ENCODE assay signal across 32 cellular contexts in genomic region chr20:9163995-9164394, GRCh38.
"Had no signal": no experiment of that assay in that cellular context is flagged by ENCODE, and none has a peak within 500 bp of the region (broad histone marks: within the 10 kb centered on the region; RNA-seq: fewer than 3 reads in every experiment).

No MANE protein-coding gene starts in this region.

- H3K9me3 Mint-ChIP-seq: activated CD4-positive, alpha-beta memory T cell treated with anti-CD3 and anti-CD28 coated beads for 36 hours; activated CD4-positive, alpha-beta T cell treated with anti-CD3 and anti-CD28 coated beads, Interleukin-2, amount 10 ng/mL, durations not matched to agents 24 days and 14 days; activated naive CD4-positive, alpha-beta T cell treated with anti-CD3 and anti-CD28 coated beads for 36 hours; activated naive CD8-positive, alpha-beta T cell treated with anti-CD3 and anti-CD28 coated beads for 36 hours; activated naive CD8-positive, alpha-beta T cell treated with anti-CD3 and anti-CD28 coated beads, Interleukin-2, amount 50 U/mL, for 24 hours; activated T-helper 1 cell treated with anti-CD3 and anti-CD28 coated beads, Interleukin-12 subunit alpha, Interleukin-12 subunit beta, Interleukin-2, Interleukin-4 antibody, amounts not matched to agents 30 ng/mL and 10 ng/mL and 1 ng/mL, durations not matched to agents 14 hours and 24 hours and 36 hours; activated T-helper 2 cell treated with anti-CD3 and anti-CD28 coated beads, Interferon-gamma antibody, Interleukin-2, Interleukin-4, amounts not matched to agents 10 μg/mL and 5 μg/mL and 100 μg/mL, durations not matched to agents 14 hours and 24 hours and 36 hours; brain; endodermal cell had no signal

- H3K4me1 Mint-ChIP-seq: activated CD4-positive, alpha-beta T cell treated with anti-CD3 and anti-CD28 coated beads, Interleukin-2, amount 10 ng/mL, durations not matched to agents 24 days and 14 days; activated CD8-positive, alpha-beta memory T cell treated with anti-CD3 and anti-CD28 coated beads, Interleukin-2, amount 10 ng/mL, durations not matched to agents 7 days and 5 days; activated naive CD4-positive, alpha-beta T cell treated with anti-CD3 and anti-CD28 coated beads, Interleukin-2, amount 50 U/mL, for 24 hours; activated naive CD8-positive, alpha-beta T cell treated with anti-CD3 and anti-CD28 coated beads for 36 hours; activated naive CD8-positive, alpha-beta T cell treated with anti-CD3 and anti-CD28 coated beads, Interleukin-2, amount 50 U/mL, for 24 hours had no signal

- ATAC-seq: activated CD4-positive, alpha-beta T cell treated with anti-CD3 and anti-CD28 coated beads for 36 hours; activated CD8-positive, alpha-beta memory T cell treated with anti-CD3 and anti-CD28 coated beads, Interleukin-2, amount 10 ng/mL, durations not matched to agents 7 days and 5 days; activated CD8-positive, alpha-beta T cell treated with anti-CD3 and anti-CD28 coated beads, Interleukin-2, amount 10 ng/mL, durations not matched to agents 7 days and 5 days; esophagus mucosa; foreskin keratinocyte; gastrocnemius medialis; heart left ventricle had no signal

- H3K27me3 Mint-ChIP-seq: activated CD4-positive, alpha-beta memory T cell treated with anti-CD3 and anti-CD28 coated beads for 36 hours; activated CD4-positive, alpha-beta T cell treated with anti-CD3 and anti-CD28 coated beads for 36 hours; activated CD4-positive, alpha-beta T cell treated with anti-CD3 and anti-CD28 coated beads, Interleukin-2, amount 10 ng/mL, durations not matched to agents 24 days and 14 days; activated CD8-positive, alpha-beta memory T cell treated with anti-CD3 and anti-CD28 coated beads, Interleukin-2, amount 10 ng/mL, durations not matched to agents 7 days and 5 days; activated naive CD4-positive, alpha-beta T cell treated with anti-CD3 and anti-CD28 coated beads, Interleukin-2, amount 50 U/mL, for 24 hours; activated naive CD8-positive, alpha-beta T cell treated with anti-CD3 and anti-CD28 coated beads, Interleukin-2, amount 50 U/mL, for 24 hours; brain had no signal

- H3K36me3 Mint-ChIP-seq: activated CD4-positive, alpha-beta memory T cell treated with anti-CD3 and anti-CD28 coated beads for 36 hours; activated CD8-positive, alpha-beta memory T cell treated with anti-CD3 and anti-CD28 coated beads, Interleukin-2, amount 10 ng/mL, durations not matched to agents 7 days and 5 days; activated naive CD4-positive, alpha-beta T cell treated with anti-CD3 and anti-CD28 coated beads, Interleukin-2, amount 50 U/mL, for 24 hours; activated naive CD8-positive, alpha-beta T cell treated with anti-CD3 and anti-CD28 coated beads for 36 hours; brain had no signal

- H3K4me3 Mint-ChIP-seq: activated CD4-positive, alpha-beta memory T cell treated with anti-CD3 and anti-CD28 coated beads for 36 hours; activated CD4-positive, alpha-beta T cell treated with anti-CD3 and anti-CD28 coated beads for 36 hours; activated CD4-positive, alpha-beta T cell treated with anti-CD3 and anti-CD28 coated beads, Interleukin-2, amount 10 ng/mL, durations not matched to agents 24 days and 14 days; activated CD8-positive, alpha-beta memory T cell treated with anti-CD3 and anti-CD28 coated beads, Interleukin-2, amount 10 ng/mL, durations not matched to agents 7 days and 5 days; activated CD8-positive, alpha-beta T cell treated with anti-CD3 and anti-CD28 coated beads, Interleukin-2, amount 10 ng/mL, durations not matched to agents 7 days and 5 days; activated naive CD4-positive, alpha-beta T cell treated with anti-CD3 and anti-CD28 coated beads for 36 hours; activated naive CD4-positive, alpha-beta T cell treated with anti-CD3 and anti-CD28 coated beads, Interleukin-2, amount 50 U/mL, for 24 hours; activated naive CD8-positive, alpha-beta T cell treated with anti-CD3 and anti-CD28 coated beads for 36 hours; activated naive CD8-positive, alpha-beta T cell treated with anti-CD3 and anti-CD28 coated beads, Interleukin-2, amount 50 U/mL, for 24 hours; activated T-helper 1 cell treated with anti-CD3 and anti-CD28 coated beads, Interleukin-12 subunit alpha, Interleukin-12 subunit beta, Interleukin-2, Interleukin-4 antibody, amounts not matched to agents 30 ng/mL and 10 ng/mL and 1 ng/mL, durations not matched to agents 14 hours and 24 hours and 36 hours; endodermal cell had no signal

- DNase-seq: activated CD4-positive, alpha-beta memory T cell treated with anti-CD3 and anti-CD28 coated beads for 36 hours; activated CD4-positive, alpha-beta T cell treated with anti-CD3 and anti-CD28 coated beads for 36 hours; activated CD4-positive, alpha-beta T cell treated with anti-CD3 and anti-CD28 coated beads, Interleukin-2, amount 10 ng/mL, durations not matched to agents 24 days and 14 days; activated CD4-positive, CD25-positive, alpha-beta regulatory T cell; activated CD4-positive, CD25-positive, alpha-beta regulatory T cell treated with anti-CD3 and anti-CD28 coated beads, Interleukin-2, amount 50 U/mL, for 72 hours; activated CD8-positive, alpha-beta memory T cell treated with anti-CD3 and anti-CD28 coated beads, Interleukin-2, amount 10 ng/mL, durations not matched to agents 7 days and 5 days; activated CD8-positive, alpha-beta memory T cell treated with anti-CD3 and anti-CD28 coated beads, Interleukin-2, amount 50 U/mL, for 4 hours; activated CD8-positive, alpha-beta T cell treated with anti-CD3 and anti-CD28 coated beads, Interleukin-2, amount 10 ng/mL, durations not matched to agents 7 days and 5 days; activated effector memory CD4-positive, alpha-beta T cell treated with anti-CD3 and anti-CD28 coated beads, Interleukin-2, amount 50 U/mL, for 16 hours; activated naive CD4-positive, alpha-beta T cell treated with anti-CD3 and anti-CD28 coated beads for 36 hours; activated naive CD8-positive, alpha-beta T cell treated with anti-CD3 and anti-CD28 coated beads for 36 hours; activated naive CD8-positive, alpha-beta T cell treated with anti-CD3 and anti-CD28 coated beads, Interleukin-2, amount 50 U/mL, for 24 hours; activated T-cell treated with anti-CD3 and anti-CD28 coated beads, Interleukin-2, amount 50 U/mL, for 1 hour; activated T-cell treated with anti-CD3 and anti-CD28 coated beads, Interleukin-2, amount 50 U/mL, for 48 hours; adrenal gland; amygdala; aorta; central memory CD4-positive, alpha-beta T cell; cerebellar nuclear complex; colonic mucosa; effector CD8-positive, alpha-beta T cell; endodermal cell; foreskin keratinocyte; gastrocnemius medialis; glutamatergic neuron; heart left ventricle; T-helper 2 cell had no signal

- H3K27ac Mint-ChIP-seq: activated CD4-positive, alpha-beta memory T cell treated with anti-CD3 and anti-CD28 coated beads for 36 hours; activated CD4-positive, alpha-beta T cell treated with anti-CD3 and anti-CD28 coated beads for 36 hours; activated CD4-positive, alpha-beta T cell treated with anti-CD3 and anti-CD28 coated beads, Interleukin-2, amount 10 ng/mL, durations not matched to agents 24 days and 14 days; activated CD8-positive, alpha-beta memory T cell treated with anti-CD3 and anti-CD28 coated beads, Interleukin-2, amount 10 ng/mL, durations not matched to agents 7 days and 5 days; activated CD8-positive, alpha-beta T cell treated with anti-CD3 and anti-CD28 coated beads, Interleukin-2, amount 10 ng/mL, durations not matched to agents 7 days and 5 days; activated naive CD4-positive, alpha-beta T cell treated with anti-CD3 and anti-CD28 coated beads for 36 hours; activated naive CD4-positive, alpha-beta T cell treated with anti-CD3 and anti-CD28 coated beads, Interleukin-2, amount 50 U/mL, for 24 hours; activated naive CD8-positive, alpha-beta T cell treated with anti-CD3 and anti-CD28 coated beads for 36 hours; activated naive CD8-positive, alpha-beta T cell treated with anti-CD3 and anti-CD28 coated beads, Interleukin-2, amount 50 U/mL, for 24 hours; activated T-helper 1 cell treated with anti-CD3 and anti-CD28 coated beads, Interleukin-12 subunit alpha, Interleukin-12 subunit beta, Interleukin-2, Interleukin-4 antibody, amounts not matched to agents 30 ng/mL and 10 ng/mL and 1 ng/mL, durations not matched to agents 14 hours and 24 hours and 36 hours; activated T-helper 2 cell treated with anti-CD3 and anti-CD28 coated beads, Interferon-gamma antibody, Interleukin-2, Interleukin-4, amounts not matched to agents 10 μg/mL and 5 μg/mL and 100 μg/mL, durations not matched to agents 14 hours and 24 hours and 36 hours; endodermal cell had no signal
